17 cellular contexts compared by ENCODE assay signal in the genomic region with DNA sequence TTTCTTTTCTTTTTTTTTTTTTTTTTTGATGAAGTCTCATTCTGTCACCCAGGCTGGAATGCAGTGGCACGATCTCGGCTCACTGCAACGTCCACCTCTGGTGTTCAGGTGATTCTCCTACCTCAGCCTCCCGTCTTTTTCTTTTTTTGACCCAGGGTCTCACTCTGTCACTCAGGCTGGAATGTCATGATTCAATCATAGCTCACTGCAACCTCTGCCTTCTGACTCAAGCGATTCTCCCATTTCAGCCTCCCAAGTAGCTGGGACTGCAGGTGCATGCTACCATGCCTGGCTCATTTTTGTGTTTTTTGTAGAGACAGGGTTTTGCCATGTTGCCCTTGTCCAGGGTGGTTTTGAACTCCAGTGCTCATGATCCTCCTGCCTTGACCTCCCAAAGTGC.
"Had no signal": no experiment of that assay in that cellular context is flagged by ENCODE, and none has a peak within 500 bp of the region (broad histone marks: within the 10 kb centered on the region; RNA-seq: fewer than 3 reads in every experiment).

No MANE protein-coding gene starts in this region.

- H3K27ac ChIP-seq: breast epithelium had no signal

- DNase-seq: activated CD4-positive, alpha-beta memory T cell treated with anti-CD3 and anti-CD28 coated beads for 36 hours; activated CD4-positive, alpha-beta T cell treated with anti-CD3 and anti-CD28 coated beads, Interleukin-2, amount 10 ng/mL, durations not matched to agents 7 days and 5 days; activated CD4-positive, CD25-positive, alpha-beta regulatory T cell; activated CD8-positive, alpha-beta memory T cell treated with anti-CD3 and anti-CD28 coated beads, Interleukin-2, amount 50 U/mL, for 4 hours; activated T-cell treated with anti-CD3 and anti-CD28 coated beads, Interleukin-2, amount 50 U/mL, for 72 hours; aorta; caudate nucleus; MG63; MV-4-11; NCI-H1417 treated with DMSO at 0.1 percent for 48 hours; NCI-H1694; NCI-H446; NCI-H524; SIG-M5; T-helper 17 cell; T-helper 9 cell had no signal
